Comparison of ENCODE assay signal across 7 cellular contexts in genomic region chr4:7084564-7084961, GRCh38. TPM values are rescaled to one million over a fixed set of nuclear protein-coding genes. Genes with fewer than 3 reads are reported as not detected.
A peak's percentile ranks its signal among the peaks of the same experiment; 100 is the strongest.
DNase-seq lines count a peak whose midpoint lies in the region; ATAC-seq, FAIRE-seq and TF ChIP-seq lines count a peak whose summit lies in the region.
"Not testable (repeated sequence)": the region's sequence is repeated elsewhere in the genome, so short reads cannot be mapped to it uniquely, and the experiment has no call there.

No MANE protein-coding gene starts in this region.

- TF ChIP-seq POLR2A in K562 (conservative IDR thresholded peaks at IDR 0.05); right lobe of liver (IDR thresholded peaks at IDR 0.05): not testable (repeated sequence)

- in situ Hi-C loops in HAP-1 (cut with MboI; ENCODE audit: low sequenced_read_pairs) = loop anchor here (25.0 kb wide), 1 partner anchor 822 kb away; the partner anchor contains the start of gene WFS1
- in situ Hi-C loops in K562 (cut with MboI) = not testable (repeated sequence)

- H3F3A ChIP-seq in PC-3 (ENCODE audit: low read length, unreplicated experiment) = not testable (repeated sequence)

- H3K27me3 ChIP-seq in HAP-1 (ENCODE audit: low read depth); PC-3 (ENCODE audit: low read length); K562 (ENCODE audit: control insufficient read depth in 2 of 2, insufficient read depth in 2 of 2, low read length in 2 of 2); right lobe of liver: not testable (repeated sequence)
- peaks cover 31% of the 10 kb centered on the region for H3K27me3 ChIP-seq in skeletal muscle satellite cell (ENCODE audit: control insufficient read depth, insufficient read depth, low read length)

- H3K4me2 ChIP-seq in PC-3 (ENCODE audit: low read length) = peak overlapping the region; percentile 48; the same call in 1 of the 2 replicates
- H3K4me2 ChIP-seq in K562 (ENCODE audit: insufficient read depth, low read length) = peak overlapping the region; percentile 39; the same call in 1 of the 2 replicates
- peak overlapping the region; percentile 6 for H3K4me2 ChIP-seq in skeletal muscle satellite cell (ENCODE audit: low read length)

- FAIRE-seq in K562 (lab: Jason Lieb, UNC) = not testable (repeated sequence)

- not testable (repeated sequence) for H3K79me2 ChIP-seq in PC-3 (ENCODE audit: low read length); K562 (ENCODE audit: control insufficient read depth, insufficient read depth, low read length)

- H3K9ac ChIP-seq in PC-3 (ENCODE audit: low read length); skeletal muscle satellite cell (ENCODE audit: low read depth, low read length): not testable (repeated sequence)
- H3K9ac ChIP-seq in K562 (ENCODE audit: insufficient read depth in 1 of 2, low read depth in 2 of 2, low read length in 2 of 2) = peak overlapping the region in 1 of 2 experiments; percentile 25; a peak in 3 of 4 replicates

- ATAC-seq in PC-3 = not testable (repeated sequence)
- ATAC-seq in K562 (peak; percentile 52), right lobe of liver (peak; percentile 60 to 77 (median 69))

- H2AFZ ChIP-seq in PC-3 (ENCODE audit: low read length) = 0 out of 2 replicates have a peak overlapping the region, but pooled peaks have one; percentile 30
- H2AFZ ChIP-seq in K562 (ENCODE audit: low read depth, low read length) = peak overlapping the region; percentile 92

- H3K9me3 ChIP-seq in HAP-1; PC-3 (ENCODE audit: low read length); K562 (replicated peaks; ENCODE audit: control insufficient read depth, insufficient read depth, low read depth, low read length); right lobe of liver; skeletal muscle satellite cell (replicated peaks; ENCODE audit: low read length): not testable (repeated sequence)

- H3K27ac ChIP-seq in PC-3 (ENCODE audit: low read length) = not testable (repeated sequence)
- H3K27ac ChIP-seq in VCaP (peak overlapping the region; percentile 40), K562 (ENCODE audit: extremely low read depth, low read depth, low read length) (peak overlapping the region; percentile 33; the same call in 1 of the 3 replicates), right lobe of liver (peak overlapping the region; percentile 13 to 50 (median 48))

- intact Hi-C loops in PC-3 (cut with micrococcal nuclease) = loop anchor here (5.0 kb wide), 1 partner anchor 362 kb away; no protein-coding TSS in a partner anchor
- intact Hi-C loops in K562 (cut with micrococcal nuclease) = loop anchor here (5.0 kb wide), 2 partner anchors 97 to 192 kb away; no protein-coding TSS in a partner anchor
- intact Hi-C loops in right lobe of liver (cut with DNase I) = not testable (repeated sequence)

- WGBS in K562 (ENCODE audit: insufficient coverage, low coverage, missing lambda C conversion rate) = 7% methylated on average over 9 of the region's 9 CpGs
- WGBS in right lobe of liver (ENCODE audit: insufficient coverage, low coverage, low lambda C conversion rate, missing lambda C conversion rate) = 14% methylated on average over 8 of the region's 9 CpGs

- BruUV-seq in PC-3 (replicated peaks; lab: Mats Ljungman, UMichigan); K562 (replicated peaks; lab: Mats Ljungman, UMichigan): not testable (repeated sequence)

- H3K9me1 ChIP-seq in K562 (ENCODE audit: control insufficient read depth, insufficient read depth, low read length) = not testable (repeated sequence)

- H3K4me1 ChIP-seq in HAP-1 (peaks cover 32% of the 10 kb centered on the region), K562 (replicated peaks in 1 of 2; ENCODE audit: control insufficient read depth in 2 of 2, insufficient read depth in 2 of 2, low read length in 2 of 2) (peaks cover 11 to 15% of the 10 kb centered on the region in 2 experiments; a peak in 4 of 5 replicates)
- H3K4me1 ChIP-seq in PC-3 (ENCODE audit: insufficient read depth, low read length); right lobe of liver; skeletal muscle satellite cell (ENCODE audit: control insufficient read depth, insufficient read depth, low read length): not testable (repeated sequence)

- H4K20me1 ChIP-seq in PC-3 (ENCODE audit: low read length); K562 (replicated peaks; ENCODE audit: control insufficient read depth, insufficient read depth, low read length): not testable (repeated sequence)

- H3K4me3 ChIP-seq in HAP-1 (peak overlapping the region; percentile 19), fibroblast of villous mesenchyme (ENCODE audit: low read depth, low read length) (peak overlapping the region; percentile 9), right lobe of liver (peak overlapping the region; percentile 31 to 45 (median 44))
- H3K4me3 ChIP-seq in PC-3 (ENCODE audit: low read length); K562; skeletal muscle satellite cell (ENCODE audit: low read length): not testable (repeated sequence)

- TF ChIP-seq CTCF in PC-3 (conservative IDR thresholded peaks at IDR 0.05; ENCODE audit: low read depth, low read length); VCaP (conservative IDR thresholded peaks at IDR 0.05); K562 (IDR thresholded peaks at IDR 0.05 in 2 of 3, conservative IDR thresholded peaks at IDR 0.05 in 1 of 3; ENCODE audit: insufficient read depth in 2 of 3, low read depth in 1 of 3, low read length in 3 of 3); fibroblast of villous mesenchyme (IDR thresholded peaks at IDR 0.05; ENCODE audit: insufficient read depth, low read depth, low read length); right lobe of liver (IDR thresholded peaks at IDR 0.05): not testable (repeated sequence)

- H3K9me2 ChIP-seq in PC-3 (replicated peaks; ENCODE audit: low read length) = not testable (repeated sequence)

- not testable (repeated sequence) for H3K36me3 ChIP-seq in HAP-1 (replicated peaks); PC-3 (ENCODE audit: low read depth, low read length); K562 (ENCODE audit: control insufficient read depth, insufficient read depth, low read length); right lobe of liver; skeletal muscle satellite cell (ENCODE audit: insufficient read depth, low read length)

- CTCF ChIA-PET in PC-3 (lab: Charles Lee) = not testable (repeated sequence)
- CTCF ChIA-PET in K562 (lab: Yijun Ruan, JAX; ENCODE audit: low intra/inter-chr PET ratio) = interaction anchor here (0.7 kb wide), 1 partner anchor 208 kb away, joined by 3 read pairs; no protein-coding TSS in a partner anchor

- DNase-seq in HAP-1 (ENCODE audit: low spot score in 2 of 2) = peak; percentile 66 to 69
- not testable (repeated sequence) for DNase-seq in PC-3; fibroblast of villous mesenchyme (ENCODE audit: low read depth)
- peak in 1 of 4 experiments; percentile 48 for DNase-seq in K562 (ENCODE audit: extremely low read depth in 1 of 4, low spot score in 3 of 4)
- DNase-seq in right lobe of liver = peak in 1 of 3 donors; percentile 68

- TF ChIP-seq EP300 in K562 (IDR thresholded peaks at IDR 0.05; ENCODE audit: low read length) = not testable (repeated sequence)

- not testable (repeated sequence) for TF ChIP-seq RAD21 in K562 (CRISPR knock-in tag; conservative IDR thresholded peaks at IDR 0.05 in 1 of 2, IDR thresholded peaks at IDR 0.05 in 1 of 2)

- POLR2A ChIA-PET in PC-3 (lab: Charles Lee; ENCODE audit: unreplicated experiment) = not testable (repeated sequence)
- POLR2A ChIA-PET in K562 (lab: Yijun Ruan, JAX) = interaction anchor here (0.6 to 1.9 kb wide), 4 partner anchors 9 to 443 kb away, joined by 3 to 8 read pairs (median 4); no protein-coding TSS in a partner anchor

RNA-seq across cellular contexts. Expression of gene GRPEL1, which starts 16.7 kb away (rescaled TPM):
- 74.5 and 121 TPM in 2 replicates for total RNA-seq in PC-3 (2014; rRNA removed)
- total RNA-seq in K562 (2011; cell fraction: chromatin; rRNA removed; ENCODE audit: low replicate concordance) = 36.2 and 43.9 TPM in 2 replicates
- 32.4 and 37.0 TPM in 2 replicates for total RNA-seq in K562 (2011; cell fraction: nucleolus; rRNA removed)
- 41.4 and 49.8 TPM in 2 replicates for total RNA-seq in K562 (2011; cell fraction: nucleoplasm; rRNA removed)
- total RNA-seq in K562 (2014; rRNA removed) = 72.5 and 99.5 TPM in 2 replicates
- 86.6 and 90.2 TPM in 2 replicates for total RNA-seq in K562 (2014; rRNA removed; fragmentation: Illumina TruSeq; extraction: Trizol)
- total RNA-seq in K562 (2015; rRNA removed; fragmentation: Illumina TruSeq; extraction: Trizol) = 77.4 and 84.4 TPM in 2 replicates
- 59.7 and 63.7 TPM in 2 replicates for total RNA-seq in K562 (2021)
- polyA plus RNA-seq in K562 (2011; rRNA removed) = 34.9 and 43.4 TPM in 2 replicates
- 16.6 and 26.2 TPM in 2 replicates for polyA plus RNA-seq in K562 (2011; cell fraction: cytosol; rRNA removed)
- 16.0 and 19.8 TPM in 2 replicates for polyA plus RNA-seq in K562 (2011; cell fraction: nucleus; rRNA removed)
- polyA plus RNA-seq in K562 (2012) = 23.4 and 48.5 TPM in 2 replicates
- polyA plus RNA-seq in K562 (2014; fragmentation: Illumina TruSeq; extraction: Trizol) = 87.3 and 88.7 TPM in 2 replicates
- 100 to 1,000 TPM; 125 to 192 TPM for polyA plus RNA-seq in K562 (2014; fragmentation: Nextera tagmentation; extraction: Ambion mirVana)
- 64.3 and 65.9 TPM in 2 replicates for polyA plus RNA-seq in K562 (2014; rRNA removed)
- polyA minus RNA-seq in K562 (2011; rRNA and poly(A)+ RNA removed) = 59.1 and 61.5 TPM in 2 replicates
- polyA minus RNA-seq in K562 (2011; cell fraction: cytosol; rRNA and poly(A)+ RNA removed) = 21.3 and 24.2 TPM in 2 replicates
- 18.3 and 25.0 TPM in 2 replicates for polyA minus RNA-seq in K562 (2011; cell fraction: nucleus; rRNA and poly(A)+ RNA removed)
- total RNA-seq in fibroblast of villous mesenchyme = 17.1 and 32.8 TPM in 2 replicates
- total RNA-seq in right lobe of liver = 10 to 100 TPM; 30.0 to 49.2 (median 45.3) TPM
- total RNA-seq in skeletal muscle satellite cell (2012; rRNA removed) = 40.8 and 44.3 TPM in 2 replicates

RNA-seq across cellular contexts. Expression of gene TADA2B, which starts 41.4 kb away (rescaled TPM):
- total RNA-seq in PC-3 (2014; rRNA removed) = 14.7 and 16.5 TPM in 2 replicates
- total RNA-seq in K562 (2011; cell fraction: chromatin; rRNA removed; ENCODE audit: low replicate concordance) = 12.9 and 18.0 TPM in 2 replicates
- total RNA-seq in K562 (2011; cell fraction: nucleolus; rRNA removed) = 10.0 and 11.0 TPM in 2 replicates
- total RNA-seq in K562 (2011; cell fraction: nucleoplasm; rRNA removed) = 11.2 and 11.5 TPM in 2 replicates
- total RNA-seq in K562 (2014; rRNA removed) = 8.6 and 11.5 TPM in 2 replicates
- total RNA-seq in K562 (2014; rRNA removed; fragmentation: Illumina TruSeq; extraction: Trizol) = 6.3 and 7.5 TPM in 2 replicates
- total RNA-seq in K562 (2015; rRNA removed; fragmentation: Illumina TruSeq; extraction: Trizol) = 10.4 and 10.9 TPM in 2 replicates
- total RNA-seq in K562 (2021) = 11.9 and 12.2 TPM in 2 replicates
- polyA plus RNA-seq in K562 (2011; rRNA removed) = 3.8 and 4.2 TPM in 2 replicates
- 4.6 and 5.4 TPM in 2 replicates for polyA plus RNA-seq in K562 (2011; cell fraction: cytosol; rRNA removed)
- 4.7 and 8.2 TPM in 2 replicates for polyA plus RNA-seq in K562 (2011; cell fraction: nucleus; rRNA removed)
- polyA plus RNA-seq in K562 (2012) = 10.8 and 12.4 TPM in 2 replicates
- 9.2 and 11.8 TPM in 2 replicates for polyA plus RNA-seq in K562 (2014; fragmentation: Illumina TruSeq; extraction: Trizol)
- polyA plus RNA-seq in K562 (2014; fragmentation: Nextera tagmentation; extraction: Ambion mirVana) = under 1 TPM; 0.55 to 0.81 TPM
- polyA plus RNA-seq in K562 (2014; rRNA removed) = 7.4 and 7.7 TPM in 2 replicates
- 4.9 and 5.9 TPM in 2 replicates for polyA minus RNA-seq in K562 (2011; rRNA and poly(A)+ RNA removed)
- polyA minus RNA-seq in K562 (2011; cell fraction: cytosol; rRNA and poly(A)+ RNA removed) = 5.5 and 5.6 TPM in 2 replicates
- polyA minus RNA-seq in K562 (2011; cell fraction: nucleus; rRNA and poly(A)+ RNA removed) = 3.8 and 6.1 TPM in 2 replicates
- total RNA-seq in fibroblast of villous mesenchyme = 12.2 and 16.0 TPM in 2 replicates
- total RNA-seq in right lobe of liver = 10 to 100 TPM; 12.1 to 16.3 (median 14.0) TPM
- 9.9 and 10.5 TPM in 2 replicates for total RNA-seq in skeletal muscle satellite cell (2012; rRNA removed)
